Comparison of ENCODE assay signal across 14 cellular contexts in genomic region chr3:69408989-69409388, GRCh38.
"Had no signal": no experiment of that assay in that cellular context is flagged by ENCODE, and none has a peak within 500 bp of the region (broad histone marks: within the 10 kb centered on the region; RNA-seq: fewer than 3 reads in every experiment).

No MANE protein-coding gene starts in this region.

- ATAC-seq: activated naive CD4-positive, alpha-beta T cell treated with anti-CD3 and anti-CD28 coated beads, Interleukin-2, amount 50 U/mL, for 72 hours; esophagus mucosa; natural killer cell had no signal

- DNase-seq: activated CD4-positive, alpha-beta T cell treated with anti-CD3 and anti-CD28 coated beads, Interleukin-2, amount 50 U/mL, for 1 hour; activated CD4-positive, CD25-positive, alpha-beta regulatory T cell; activated effector memory CD4-positive, alpha-beta T cell treated with Interleukin-2 at 50 U/mL for 16 hours; activated T-cell treated with anti-CD3 and anti-CD28 coated beads, Interleukin-2, amount 50 U/mL, for 1 hour; amniotic stem cell; natural killer cell; SIG-M5; stimulated activated CD4-positive, alpha-beta T cell treated with anti-CD3 and anti-CD28 coated beads, Interleukin-15, amount 100 ng/mL, for 24 hours; stimulated activated CD4-positive, alpha-beta T cell treated with anti-CD3 and anti-CD28 coated beads, Interleukin-4, amount 100 ng/mL, for 24 hours; stomach; transverse colon had no signal

- H3K36me3 ChIP-seq: stomach, transverse colon had no signal

- H3K27me3 ChIP-seq: transverse colon had no signal

- H3K4me3 ChIP-seq: lung, stomach, transverse colon had no signal
